9 cellular contexts compared by ENCODE assay signal in genomic region chr3:45988100-45988761, GRCh38. TPM values are rescaled to one million over a fixed set of nuclear protein-coding genes. Genes with fewer than 3 reads are reported as not detected.
A peak's percentile ranks its signal among the peaks of the same experiment; 100 is the strongest.
DNase-seq lines count a peak whose midpoint lies in the region; ATAC-seq, FAIRE-seq and TF ChIP-seq lines count a peak whose summit lies in the region.
"Had no signal": no experiment of that assay in that cellular context is flagged by ENCODE, and none has a peak within 500 bp of the region (broad histone marks: within the 10 kb centered on the region; RNA-seq: fewer than 3 reads in every experiment).

No MANE protein-coding gene starts in this region.

- TF ChIP-seq CTCF in A549 (IDR thresholded peaks at IDR 0.05) (no peak), osteoblast (IDR thresholded peaks at IDR 0.05; ENCODE audit: extremely low read depth, low read depth, low read length) (no peak), kidney (IDR thresholded peaks at IDR 0.05; ENCODE audit: borderline replicate concordance, extremely low read depth, insufficient read depth) (no peak)

- peaks cover 7% of the 10 kb centered on the region for H3K36me3 ChIP-seq in osteoblast (ENCODE audit: insufficient read depth, low read length)
- H3K36me3 ChIP-seq in kidney (ENCODE audit: control insufficient read depth in 1 of 2, insufficient read depth in 2 of 2, low read length in 2 of 2), result peaks cover 3 to 18% of the 10 kb centered on the region in 2 donors

- ATAC-seq in A549, result no peak

- POLR2A ChIA-PET in A549 (lab: Yijun Ruan, JAX), result no interaction called here

- TF ChIP-seq RAD21 in A549 (conservative IDR thresholded peaks at IDR 0.05 in 1 of 2, IDR thresholded peaks at IDR 0.05 in 1 of 2), result no peak

- H3K79me2 ChIP-seq in osteoblast (ENCODE audit: insufficient read depth, low read length), result peaks cover 52% of the 10 kb centered on the region

- H3K27me3 ChIP-seq in osteoblast (ENCODE audit: insufficient read depth, low read length), result no peaks in the 10 kb centered on the region

- peak overlapping the region; percentile 11 for H2AFZ ChIP-seq in osteoblast (ENCODE audit: low read length)

- H3K9me3 ChIP-seq in A549 (no peaks in the 10 kb centered on the region), osteoblast (ENCODE audit: low read depth, low read length) (no peaks in the 10 kb centered on the region), kidney (ENCODE audit: control insufficient read depth in 1 of 2, low read length in 2 of 2) (no peaks in the 10 kb centered on the region)

- 87% methylated on average over 6 of the region's 6 CpGs for WGBS in A549 (ENCODE audit: missing lambda C conversion rate)

- CTCF ChIA-PET in A549 (lab: Yijun Ruan, JAX), result interaction anchor here (1.8 kb wide), 2 partner anchors 49 to 91 kb away, joined by 3 to 6 read pairs; no protein-coding TSS in a partner anchor

- H3K4me3 ChIP-seq in A549, result no peak overlapping the region
- H3K4me3 ChIP-seq in osteoblast (ENCODE audit: insufficient read depth, low read length), result no peak overlapping the region
- H3K4me3 ChIP-seq in kidney (ENCODE audit: low read length in 2 of 2), result no peak overlapping the region

- DNase-seq in A549 (ENCODE audit: low read depth in 1 of 2, low spot score in 1 of 2) (no peak), NOMO-1 (lab: John Stamatoyannopoulos, UW; ENCODE audit: unreplicated experiment in 2 of 2) (peak; percentile 58 to 65), dermis blood vessel endothelial cell (peak; percentile 55), osteoblast (ENCODE audit: insufficient read length, low spot score, missing footprints) (no peak), kidney (no peak), AG08395 (ENCODE audit: low spot score) (no peak), posterior cingulate gyrus (no peak), SW 1271 (lab: John Stamatoyannopoulos, UW) (no peak)
- DNase-seq: NCI-H1417 treated with DMSO at 0.1 percent for 48 hours had no signal

- peaks cover 6% of the 10 kb centered on the region for H4K20me1 ChIP-seq in osteoblast (ENCODE audit: insufficient read depth, low read length)

- intact Hi-C loops in kidney (cut with DNase I), result no loop called here
- intact Hi-C loops in posterior cingulate gyrus (cut with DNase I), result no loop called here

- peak overlapping the region; percentile 83; the same call in 1 of the 3 replicates for H3K4me2 ChIP-seq in A549
- peak overlapping the region; percentile 27 for H3K4me2 ChIP-seq in osteoblast (ENCODE audit: insufficient read depth, low read length)

- no peak overlapping the region for H3K9ac ChIP-seq in kidney (ENCODE audit: low read length in 2 of 2)

- H3K4me1 ChIP-seq in A549 (peaks cover 43% of the 10 kb centered on the region), osteoblast (ENCODE audit: insufficient read depth, low read length) (peaks cover 70% of the 10 kb centered on the region), kidney (ENCODE audit: control insufficient read depth in 1 of 2, insufficient read depth in 1 of 2, low read depth in 1 of 2, low read length in 2 of 2) (peaks cover 21 to 25% of the 10 kb centered on the region in 2 donors)

- no peak for TF ChIP-seq EP300 in A549 (IDR thresholded peaks at IDR 0.05)

- no peak for TF ChIP-seq POLR2A in A549 (IDR thresholded peaks at IDR 0.05; ENCODE audit: low read length)

- FAIRE-seq in A549 (lab: Jason Lieb, UNC) (no peak), kidney (lab: Jason Lieb, UNC) (no peak)

- H3K27ac ChIP-seq in A549 (0 out of 6 replicates have a peak overlapping the region, but pooled peaks of 1 of the 2 experiments have one; percentile 15), osteoblast (ENCODE audit: low read depth, low read length) (peak overlapping the region; percentile 90), kidney (ENCODE audit: low read depth in 2 of 2, low read length in 2 of 2) (no peak overlapping the region)

TF ChIP-seq in A549, 52 proteins besides CTCF, POLR2A, EP300 and RAD21:
- TF ChIP-seq ZNF302 (CRISPR knock-in tag; IDR thresholded peaks at IDR 0.05), result no peak

RNA-seq across cellular contexts. Expression of gene FYCO1, which starts 7.4 kb away (rescaled TPM):
- polyA plus RNA-seq in A549 (2011; rRNA removed) (4.4 and 6.4 TPM in 2 replicates), A549 (2017; fragmentation: RNase III; extraction: RNeasy Plus Mini Kit Qiagen cat#74134 plus additional on column Dnase treatment) (3.7 to 4.9 TPM (median 4.1 TPM) in 3 replicates), kidney (ENCODE audit: insufficient read depth, low read depth, low replicate concordance) (11.1 TPM)
- 1.7 and 2.2 TPM in 2 replicates for polyA plus RNA-seq in A549 (2012; cell fraction: cytosol; rRNA removed)
- 3.5 and 4.2 TPM in 2 replicates for polyA plus RNA-seq in A549 (2012; cell fraction: nucleus; rRNA removed)
- 11.9 and 13.6 TPM in 2 replicates for polyA minus RNA-seq in A549 (2011; rRNA and poly(A)+ RNA removed)
- total RNA-seq in dermis blood vessel endothelial cell (14.5 and 20.9 TPM in 2 replicates), osteoblast (22.7 and 25.0 TPM in 2 replicates), kidney (39.1 TPM)

RNA-seq across cellular contexts. Expression of gene XCR1, which starts 39.1 kb away (rescaled TPM):
- not detected in 2 replicates for polyA plus RNA-seq in A549 (2011; rRNA removed)
- polyA plus RNA-seq in A549 (2012; cell fraction: cytosol; rRNA removed), result not detected in 2 replicates
- polyA plus RNA-seq in A549 (2012; cell fraction: nucleus; rRNA removed), result not detected in 2 replicates
- polyA plus RNA-seq in A549 (2017; fragmentation: RNase III; extraction: RNeasy Plus Mini Kit Qiagen cat#74134 plus additional on column Dnase treatment), result not detected in 3 replicates
- polyA minus RNA-seq in A549 (2011; rRNA and poly(A)+ RNA removed), result not detected in 2 replicates
- total RNA-seq in dermis blood vessel endothelial cell, result not detected in 2 replicates
- total RNA-seq in osteoblast, result not detected in 2 replicates
- total RNA-seq in kidney, result 1.4 TPM
- polyA plus RNA-seq in kidney (ENCODE audit: insufficient read depth, low read depth, low replicate concordance), result not detected

RNA-seq across cellular contexts. Expression of gene CXCR6, which starts 45.0 kb away (rescaled TPM):
- polyA plus RNA-seq in A549 (2011; rRNA removed) (not detected in 2 replicates), A549 (2017; fragmentation: RNase III; extraction: RNeasy Plus Mini Kit Qiagen cat#74134 plus additional on column Dnase treatment) (not detected in 3 replicates), kidney (ENCODE audit: insufficient read depth, low read depth, low replicate concordance) (0.39 TPM)
- not detected in 2 replicates for polyA plus RNA-seq in A549 (2012; cell fraction: cytosol; rRNA removed)
- polyA plus RNA-seq in A549 (2012; cell fraction: nucleus; rRNA removed), result not detected in 2 replicates
- polyA minus RNA-seq in A549 (2011; rRNA and poly(A)+ RNA removed), result not detected in 2 replicates
- total RNA-seq in dermis blood vessel endothelial cell (not detected in 2 replicates), osteoblast (not detected in 2 replicates), kidney (2.7 TPM)

Comparison
In these comparisons a context has a peak if more than half of its experiments do, and no peak if none do; other contexts are left out.
1. DNase-seq: peak in NOMO-1 (2 of 2) and dermis blood vessel endothelial cell (single experiment); none in A549 (0 of 2), osteoblast (single experiment), kidney (single experiment), AG08395 (single experiment), posterior cingulate gyrus (0 of 10) and SW 1271 (0 of 2).